11 cellular contexts compared by ENCODE assay signal in genomic region chr9:94387338-94388010, GRCh38. TPM values are rescaled to one million over a fixed set of nuclear protein-coding genes. Genes with fewer than 3 reads are reported as not detected.
A peak's percentile ranks its signal among the peaks of the same experiment; 100 is the strongest.
DNase-seq lines count a peak whose midpoint lies in the region; ATAC-seq, FAIRE-seq and TF ChIP-seq lines count a peak whose summit lies in the region.
"Not testable (repeated sequence)": the region's sequence is repeated elsewhere in the genome, so short reads cannot be mapped to it uniquely, and the experiment has no call there.
"Had no signal": no experiment of that assay in that cellular context is flagged by ENCODE, and none has a peak within 500 bp of the region (broad histone marks: within the 10 kb centered on the region; RNA-seq: fewer than 3 reads in every experiment).

No MANE protein-coding gene starts in this region.

- FAIRE-seq in GM19239 (lab: Jason Lieb, UNC): peak; percentile 48
- not testable (repeated sequence) for FAIRE-seq in GM12878 (lab: Jason Lieb, UNC)

- not testable (repeated sequence) for H3K4me3 ChIP-seq in PC-9; GM12878; neutrophil (ENCODE audit: low read depth in 1 of 2, low read length in 1 of 2)

- not testable (repeated sequence) for DNase-seq in GM19239 (ENCODE audit: insufficient read length, low spot score); PC-9; activated CD4-positive, alpha-beta T cell treated with anti-CD3 and anti-CD28 coated beads for 36 hours; GM12878 (ENCODE audit: low read depth, low spot score)
- peak; percentile 38 for DNase-seq in foreskin melanocyte

- not testable (repeated sequence) for TF ChIP-seq CTCF in PC-9 (conservative IDR thresholded peaks at IDR 0.05); GM12878 (IDR thresholded peaks at IDR 0.05 in 2 of 3, conservative IDR thresholded peaks at IDR 0.05 in 1 of 3; ENCODE audit: control insufficient read depth in 2 of 3, extremely low read depth in 1 of 3, insufficient read depth in 1 of 3, low read depth in 3 of 3, low read length in 3 of 3); neutrophil (IDR thresholded peaks at IDR 0.05)

- not testable (repeated sequence) for H3F3A ChIP-seq in PC-9 (ENCODE audit: insufficient read depth, low read depth)

- in situ Hi-C loops in GM12878 (cut with MboI): not testable (repeated sequence)

- not testable (repeated sequence) for H3K9me2 ChIP-seq in PC-9 (ENCODE audit: insufficient read depth)

- H3K27me3 ChIP-seq in PC-9 (ENCODE audit: insufficient read depth, low read depth); GM12878 (replicated peaks in 1 of 2; ENCODE audit: control insufficient read depth in 2 of 2, insufficient read depth in 2 of 2, low read length in 1 of 2); neutrophil: not testable (repeated sequence)

- WGBS in GM12878 (ENCODE audit: insufficient coverage, insufficient replicate concordance, low lambda C conversion rate, missing lambda C conversion rate): 100% methylated on average over 5 of the region's 5 CpGs

- intact Hi-C loops in PC-9 (cut with micrococcal nuclease; ENCODE audit: unreplicated experiment); activated CD4-positive, alpha-beta T cell treated with anti-CD3 and anti-CD28 coated beads for 36 hours (cut with DNase I, micrococcal nuclease); GM12878 (cut with micrococcal nuclease; ENCODE audit: unreplicated experiment): not testable (repeated sequence)

- H3K79me2 ChIP-seq in PC-9 (ENCODE audit: low read depth): peaks cover 62% of the 10 kb centered on the region
- peaks cover 34% of the 10 kb centered on the region for H3K79me2 ChIP-seq in GM12878 (ENCODE audit: control insufficient read depth, insufficient read depth, low read length)

- not testable (repeated sequence) for H3K9ac ChIP-seq in GM12878 (ENCODE audit: control insufficient read depth, insufficient read depth, low read length)

- not testable (repeated sequence) for BruUV-seq in PC-9 (replicated peaks; lab: Mats Ljungman, UMichigan); GM12878 (replicated peaks; lab: Mats Ljungman, UMichigan)

- H3K4me2 ChIP-seq in PC-9; GM12878 (ENCODE audit: control insufficient read depth, insufficient read depth): not testable (repeated sequence)

- peaks cover 38% of the 10 kb centered on the region for H3K4me1 Mint-ChIP-seq in activated CD4-positive, alpha-beta T cell treated with anti-CD3 and anti-CD28 coated beads for 36 hours

- not testable (repeated sequence) for H3K36me3 Mint-ChIP-seq in activated CD4-positive, alpha-beta T cell treated with anti-CD3 and anti-CD28 coated beads for 36 hours (ENCODE audit: low read depth)

- not testable (repeated sequence) for H4K20me1 ChIP-seq in PC-9 (ENCODE audit: insufficient read depth); GM12878 (ENCODE audit: control insufficient read depth, insufficient read depth)

- H3K4me3 Mint-ChIP-seq in activated CD4-positive, alpha-beta T cell treated with anti-CD3 and anti-CD28 coated beads for 36 hours: not testable (repeated sequence)

- not testable (repeated sequence) for TF ChIP-seq EP300 in GM12878 (IDR thresholded peaks at IDR 0.05; ENCODE audit: borderline replicate concordance in 1 of 2, control insufficient read depth in 1 of 2, low read depth in 2 of 2, low read length in 2 of 2)

- TF ChIP-seq POLR2A in GM12878 (IDR thresholded peaks at IDR 0.05; ENCODE audit: low read depth, low read length): not testable (repeated sequence)

- peak; percentile 79 for ATAC-seq in activated CD4-positive, alpha-beta T cell treated with anti-CD3 and anti-CD28 coated beads for 36 hours
- peak; percentile 63 for ATAC-seq in GM12878

- H3K27ac Mint-ChIP-seq in activated CD4-positive, alpha-beta T cell treated with anti-CD3 and anti-CD28 coated beads for 36 hours: not testable (repeated sequence)

- POLR2A ChIA-PET in PC-9 (lab: Charles Lee; ENCODE audit: unreplicated experiment); activated CD4-positive, alpha-beta T cell treated with anti-CD3 and anti-CD28 coated beads for 36 hours (lab: Charles Lee); GM12878 (lab: Charles Lee): not testable (repeated sequence)

- H3K9me3 Mint-ChIP-seq in activated CD4-positive, alpha-beta T cell treated with anti-CD3 and anti-CD28 coated beads for 36 hours (ENCODE audit: low read depth): not testable (repeated sequence)

- not testable (repeated sequence) for H3K9me3 ChIP-seq in PC-9 (ENCODE audit: insufficient read depth, low read depth); GM12878 (replicated peaks; ENCODE audit: control insufficient read depth, insufficient read depth, low read length); neutrophil

- H2AFZ ChIP-seq in PC-9; GM12878 (ENCODE audit: control insufficient read depth, low read depth, low read length): not testable (repeated sequence)

- H3K4me1 ChIP-seq in PC-9 (replicated peaks; ENCODE audit: insufficient read depth): peaks cover 11% of the 10 kb centered on the region
- H3K4me1 ChIP-seq in GM12878 (ENCODE audit: control insufficient read depth, insufficient read depth, low read length): not testable (repeated sequence)
- peaks cover 19 to 26% of the 10 kb centered on the region in 2 experiments for H3K4me1 ChIP-seq in neutrophil (ENCODE audit: control insufficient read depth in 1 of 2, insufficient read depth in 1 of 2, low read depth in 1 of 2, low read length in 1 of 2)

- RAD21 ChIA-PET in GM12878 (lab: Charles Lee; ENCODE audit: unreplicated experiment): not testable (repeated sequence)

- CTCF ChIA-PET in PC-9 (lab: Charles Lee); activated CD4-positive, alpha-beta T cell treated with anti-CD3 and anti-CD28 coated beads for 36 hours (lab: Charles Lee); GM12878 (lab: Yijun Ruan, JAX): not testable (repeated sequence)

- not testable (repeated sequence) for H3K36me3 ChIP-seq in PC-9 (ENCODE audit: low read depth); GM12878 (ENCODE audit: control insufficient read depth in 2 of 2, insufficient read depth in 2 of 2, low read length in 1 of 2); neutrophil

- SMC1A ChIA-PET in GM12878 (lab: Charles Lee; ENCODE audit: uncharacterized antibody, unreplicated experiment): not testable (repeated sequence)

- not testable (repeated sequence) for TF ChIP-seq RAD21 in GM12878 (IDR thresholded peaks at IDR 0.05; ENCODE audit: insufficient read depth, low read depth, low read length)

- 0 out of 2 replicates have a peak overlapping the region, but pooled peaks have one; percentile 4 for H3K27ac ChIP-seq in PC-9
- not testable (repeated sequence) for H3K27ac ChIP-seq in GM12878 (ENCODE audit: control insufficient read depth, insufficient read depth)
- peak overlapping the region; percentile 48 for H3K27ac ChIP-seq in neutrophil

- not testable (repeated sequence) for H3K27me3 Mint-ChIP-seq in activated CD4-positive, alpha-beta T cell treated with anti-CD3 and anti-CD28 coated beads for 36 hours

RNA-seq across cellular contexts. Expression of gene NUTM2F, which starts 59.0 kb away (rescaled TPM):
- total RNA-seq in PC-9 (2021) (0.15 TPM in 1 of 2 replicates, not detected in the other), GM12878 (2014; rRNA removed) (not detected in 2 replicates), GM12878 (2014; rRNA removed; fragmentation: Illumina TruSeq; extraction: Trizol) (not detected in 2 replicates), GM12878 (2021) (not detected in 2 replicates)
- not detected for total RNA-seq in activated CD4-positive, alpha-beta T cell treated with anti-CD3 and anti-CD28 coated beads for 36 hours
- total RNA-seq in GM12878 (2013; cell fraction: nucleolus; rRNA removed): not detected in 2 replicates
- not detected for polyA plus RNA-seq in GM12878 (2011; ENCODE audit: low read depth)
- polyA plus RNA-seq in GM12878 (2011; rRNA removed) (not detected in 2 replicates), GM12878 (2014; fragmentation: Illumina TruSeq; extraction: Trizol) (not detected in 2 replicates), GM12878 (2014; fragmentation: Nextera tagmentation; extraction: Ambion mirVana) (not detected), GM12878 (2014; rRNA removed) (0.05 TPM in 1 of 2 replicates, not detected in the other), GM12878 (2016; fragmentation: Nextera tagmentation; extraction: Ambion mirVana) (not detected)
- polyA plus RNA-seq in GM12878 (2011; cell fraction: cytosol; rRNA removed): not detected in 2 replicates
- not detected in 2 replicates for polyA plus RNA-seq in GM12878 (2011; cell fraction: nucleus; rRNA removed)
- not detected in 2 replicates for polyA plus RNA-seq in GM12878 (2012)
- polyA minus RNA-seq in GM12878 (2011; rRNA and poly(A)+ RNA removed): not detected in 2 replicates
- polyA minus RNA-seq in GM12878 (2011; cell fraction: cytosol; rRNA and poly(A)+ RNA removed): not detected in 2 replicates
- polyA minus RNA-seq in GM12878 (2011; cell fraction: nucleus; rRNA and poly(A)+ RNA removed): not detected in 2 replicates
- total RNA-seq: Caco-2; CD4-positive, alpha-beta T cell; HFFc6; HT1080 had no signal
- polyA plus RNA-seq: BJ had no signal
